8 cellular contexts compared by ENCODE assay signal in the genomic region with DNA sequence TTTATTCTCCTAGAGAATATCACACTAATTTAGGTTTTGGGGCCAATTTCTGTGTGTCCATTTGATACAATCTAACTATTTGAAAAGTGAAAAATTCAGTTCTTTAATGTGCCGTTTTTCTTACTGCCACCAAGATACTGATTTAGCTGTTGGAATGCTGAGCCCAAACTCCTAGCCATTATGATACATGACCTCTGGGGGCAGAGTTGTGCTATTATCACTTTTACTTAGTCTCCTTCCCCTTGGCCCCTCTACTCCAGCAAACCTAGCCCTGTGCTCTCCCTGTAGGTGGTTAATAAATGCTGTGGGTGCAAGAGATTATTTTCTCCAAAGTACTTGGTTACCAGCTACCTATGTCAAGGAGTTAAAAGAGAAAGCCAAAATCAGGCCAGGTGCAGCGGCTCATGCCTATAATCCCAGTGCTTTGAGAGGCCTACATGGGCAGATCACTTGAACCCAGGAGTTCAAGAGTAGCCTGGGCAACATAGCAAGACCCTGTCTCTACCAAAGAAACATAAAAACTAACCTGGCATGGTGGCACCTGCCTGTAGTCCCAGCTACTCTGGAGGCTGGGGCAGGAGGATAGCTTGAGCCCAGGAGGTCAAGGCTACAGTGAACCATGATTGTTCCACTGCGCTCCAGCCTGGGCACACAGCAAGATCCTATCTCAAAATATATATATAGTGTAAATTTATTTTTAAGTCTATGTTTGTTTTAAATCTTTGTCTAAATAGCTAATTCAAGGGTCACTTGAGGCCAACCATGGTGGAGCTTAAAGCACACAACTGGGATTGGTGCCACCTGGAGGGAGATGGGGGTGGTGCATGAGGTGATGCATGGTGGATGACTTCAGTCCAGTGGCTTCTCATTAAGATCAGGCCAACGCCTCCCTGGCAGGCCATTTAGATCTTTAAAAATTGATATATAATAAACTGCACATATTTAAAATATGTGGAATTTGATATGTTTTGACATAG.
DNase-seq lines count a peak whose midpoint lies in the region; ATAC-seq, FAIRE-seq and TF ChIP-seq lines count a peak whose summit lies in the region.

No MANE protein-coding gene starts in this region.

- no peak overlapping the region for H3K4me3 ChIP-seq in AG10803 (ENCODE audit: low read length)
- no peak overlapping the region for H3K4me3 ChIP-seq in OCI-LY7 (ENCODE audit: low read depth, low read length, poor library complexity, severe bottlenecking)
- no peak overlapping the region for H3K4me3 ChIP-seq in GM12878
- H3K4me3 ChIP-seq in lower lobe of right lung, result no peak overlapping the region

- BruUV-seq in OCI-LY7 (replicated peaks; lab: Mats Ljungman, UMichigan) (no TSS peak), GM12878 (replicated peaks; lab: Mats Ljungman, UMichigan) (no TSS peak)

- no peak overlapping the region for H3K4me2 ChIP-seq in OCI-LY7 (ENCODE audit: low read length)
- no peak overlapping the region for H3K4me2 ChIP-seq in GM12878 (ENCODE audit: control insufficient read depth, insufficient read depth)

- H2AFZ ChIP-seq in OCI-LY7 (ENCODE audit: low read length), result no peak overlapping the region
- H2AFZ ChIP-seq in GM12878 (ENCODE audit: control insufficient read depth, low read depth, low read length), result no peak overlapping the region

- TF ChIP-seq EP300 in GM12878 (IDR thresholded peaks at IDR 0.05; ENCODE audit: borderline replicate concordance in 1 of 2, control insufficient read depth in 1 of 2, low read depth in 2 of 2, low read length in 2 of 2), result no peak

- H3K9me2 ChIP-seq in OCI-LY7 (ENCODE audit: insufficient read depth, low read length), result no peaks in the 10 kb centered on the region

- no peak overlapping the region for H3K9ac ChIP-seq in GM12878 (ENCODE audit: control insufficient read depth, insufficient read depth, low read length)

- H4K20me1 ChIP-seq in OCI-LY7 (ENCODE audit: insufficient read depth, low read length) (no peaks in the 10 kb centered on the region), GM12878 (ENCODE audit: control insufficient read depth, insufficient read depth) (no peaks in the 10 kb centered on the region)

- peak; percentile 85 for ATAC-seq in GM12878
- ATAC-seq in lower lobe of right lung, result peak; percentile 66 to 72

- intact Hi-C loops in OCI-LY7 (cut with micrococcal nuclease; ENCODE audit: unreplicated experiment), result no loop called here
- intact Hi-C loops in GM12878 (cut with micrococcal nuclease; ENCODE audit: unreplicated experiment), result loop anchor here (1.0 to 5.0 kb wide), 2 partner anchors 164 to 237 kb away; no protein-coding TSS in a partner anchor
- intact Hi-C loops in lower lobe of right lung (cut with DNase I), result no loop called here

- TF ChIP-seq POLR2A in GM12878 (IDR thresholded peaks at IDR 0.05; ENCODE audit: low read depth, low read length), result no peak

- H3K36me3 ChIP-seq in OCI-LY7 (ENCODE audit: insufficient read depth, low read length) (no peaks in the 10 kb centered on the region), GM12878 (ENCODE audit: control insufficient read depth in 2 of 2, insufficient read depth in 2 of 2, low read length in 1 of 2) (no peaks in the 10 kb centered on the region), lower lobe of right lung (no peaks in the 10 kb centered on the region)

- in situ Hi-C loops in GM12878 (cut with MboI), result no loop called here

- SMC1A ChIA-PET in GM12878 (lab: Charles Lee; ENCODE audit: uncharacterized antibody, unreplicated experiment), result interaction anchor here (0.8 to 1.7 kb wide), 3 partner anchors 8 to 165 kb away, joined by 3 to 4 read pairs (median 3); no protein-coding TSS in a partner anchor

- POLR2A ChIA-PET in OCI-LY7 (lab: Charles Lee), result no interaction called here
- POLR2A ChIA-PET in GM12878 (lab: Charles Lee), result interaction anchor here (0.6 kb wide), 1 partner anchor 175 kb away, joined by 4 read pairs; no protein-coding TSS in a partner anchor

- H3K79me2 ChIP-seq in OCI-LY7 (ENCODE audit: insufficient read depth, low read depth, low read length) (no peaks in the 10 kb centered on the region), GM12878 (ENCODE audit: control insufficient read depth, insufficient read depth, low read length) (no peaks in the 10 kb centered on the region)

- H3K27me3 ChIP-seq in GM12878 (replicated peaks in 1 of 2; ENCODE audit: control insufficient read depth in 2 of 2, insufficient read depth in 2 of 2, low read length in 1 of 2) (no peaks in the 10 kb centered on the region), lower lobe of right lung (ENCODE audit: low read depth) (no peaks in the 10 kb centered on the region)

- H3K27ac ChIP-seq in OCI-LY7 (ENCODE audit: low read depth, low read length, poor library complexity, severe bottlenecking) (no peak overlapping the region), GM12878 (ENCODE audit: control insufficient read depth, insufficient read depth) (no peak overlapping the region), lower lobe of right lung (no peak overlapping the region)

- DNase-seq in AG10803 (ENCODE audit: low read depth) (peak; percentile 21), GM18507 (ENCODE audit: extremely low spot score, insufficient read length, low read depth) (peak; percentile 2), OCI-LY7 (ENCODE audit: low spot score) (peak; percentile 17), GM12878 (ENCODE audit: low read depth, low spot score) (no peak), lower lobe of right lung (peak; percentile 55), urothelium cell line (ENCODE audit: low spot score) (no peak), midbrain (lab: John Stamatoyannopoulos, UW) (no peak)
- no peak for DNase-seq in effector CD4-positive, alpha-beta T cell

- H3K4me1 ChIP-seq in OCI-LY7 (ENCODE audit: insufficient read depth, low read length, poor library complexity, severe bottlenecking), result no peaks in the 10 kb centered on the region
- H3K4me1 ChIP-seq in GM12878 (ENCODE audit: control insufficient read depth, insufficient read depth, low read length), result no peaks in the 10 kb centered on the region
- H3K4me1 ChIP-seq in lower lobe of right lung, result no peaks in the 10 kb centered on the region

- TF ChIP-seq CTCF in AG10803 (conservative IDR thresholded peaks at IDR 0.05; ENCODE audit: low read length) (peak; percentile 46), OCI-LY7 (conservative IDR thresholded peaks at IDR 0.05; ENCODE audit: low read length) (peak; percentile 70), GM12878 (IDR thresholded peaks at IDR 0.05 in 2 of 3, conservative IDR thresholded peaks at IDR 0.05 in 1 of 3; ENCODE audit: control insufficient read depth in 2 of 3, extremely low read depth in 1 of 3, insufficient read depth in 1 of 3, low read depth in 3 of 3, low read length in 3 of 3) (peak; percentile 34 to 48 (median 43)), lower lobe of right lung (IDR thresholded peaks at IDR 0.05) (peak; percentile 44)

- CTCF ChIA-PET in OCI-LY7 (lab: Charles Lee; ENCODE audit: unreplicated experiment), result no interaction called here
- CTCF ChIA-PET in GM12878 (lab: Yijun Ruan, JAX), result interaction anchor here (0.6 to 1.5 kb wide), 14 partner anchors 9 to 235 kb away, joined by 3 to 11 read pairs (median 4); no protein-coding TSS in a partner anchor

- 60% methylated on average over 4 of the region's 4 CpGs for WGBS in GM12878 (ENCODE audit: insufficient coverage, insufficient replicate concordance, low lambda C conversion rate, missing lambda C conversion rate)

- H3K9me3 ChIP-seq in OCI-LY7 (ENCODE audit: low read length) (no peaks in the 10 kb centered on the region), GM12878 (replicated peaks; ENCODE audit: control insufficient read depth, insufficient read depth, low read length) (no peaks in the 10 kb centered on the region; the same call in 2 of the 3 replicates), lower lobe of right lung (no peaks in the 10 kb centered on the region)

- 0 out of 2 replicates have a peak, but pooled peaks have one; percentile 4 for TF ChIP-seq RAD21 in GM12878 (IDR thresholded peaks at IDR 0.05; ENCODE audit: insufficient read depth, low read depth, low read length)

- FAIRE-seq in GM18507 (lab: Jason Lieb, UNC) (no peak), GM12878 (lab: Jason Lieb, UNC) (no peak), urothelium cell line (lab: Jason Lieb, UNC) (no peak)

- RAD21 ChIA-PET in GM12878 (lab: Charles Lee; ENCODE audit: unreplicated experiment), result interaction anchor here (1.3 kb wide), 1 partner anchor 165 kb away, joined by 3 read pairs; no protein-coding TSS in a partner anchor

TF ChIP-seq in GM12878, 131 proteins besides CTCF, POLR2A, EP300 and RAD21:
- no peak for TF ChIP-seq KLF5 (IDR thresholded peaks at IDR 0.05; ENCODE audit: partially characterized antibody)
- no peak for TF ChIP-seq ESRRA (IDR thresholded peaks at IDR 0.05; ENCODE audit: low read length)
- 0 out of 2 replicates have a peak, but pooled peaks have one; percentile 15 for TF ChIP-seq YY1 (IDR thresholded peaks at IDR 0.05; ENCODE audit: low read depth, low read length)
- no peak for TF ChIP-seq FOXK2 (IDR thresholded peaks at IDR 0.05)
- no peak for TF ChIP-seq IKZF1 (conservative IDR thresholded peaks at IDR 0.05)
- no peak for TF ChIP-seq NR2F1 (conservative IDR thresholded peaks at IDR 0.05)
- no peak for TF ChIP-seq HDGF (IDR thresholded peaks at IDR 0.05)
- TF ChIP-seq SMC3 (IDR thresholded peaks at IDR 0.05; ENCODE audit: borderline replicate concordance, low read length), result peak; percentile 12; the same call in 1 of the 2 replicates

Comparison
In these comparisons a context has a peak if more than half of its experiments do, and no peak if none do; other contexts are left out.
1. DNase-seq: peak in AG10803 (single experiment), GM18507 (single experiment), OCI-LY7 (single experiment) and lower lobe of right lung (single experiment); none in GM12878 (single experiment), effector CD4-positive, alpha-beta T cell (single experiment), urothelium cell line (single experiment) and midbrain (single experiment).
2. Peak in every context shown above with its lines, with median percentiles within 50 percentile points of each other: CTCF ChIP-seq.